11 cellular contexts compared by ENCODE assay signal in genomic region chr22:39220450-39220849, GRCh38.
"Had no signal": no experiment of that assay in that cellular context is flagged by ENCODE, and none has a peak within 500 bp of the region (broad histone marks: within the 10 kb centered on the region; RNA-seq: fewer than 3 reads in every experiment).

No MANE protein-coding gene starts in this region.

- H3K36me3 ChIP-seq: WERI-Rb-1 had no signal

- FAIRE-seq: frontal cortex had no signal

- ATAC-seq: naive thymus-derived CD8-positive, alpha-beta T cell had no signal

- H3K9ac ChIP-seq: parathyroid adenoma had no signal

- H3K4me1 ChIP-seq: parathyroid adenoma had no signal

- DNase-seq: activated CD4-positive, alpha-beta T cell treated with anti-CD3 and anti-CD28 coated beads for 1 hour; activated CD4-positive, alpha-beta T cell treated with anti-CD3 and anti-CD28 coated beads, Interleukin-2, amount 50 U/mL, for 48 hours; amygdala; effector memory CD8-positive, alpha-beta T cell; erythroblast; mesenchymal stem cell; naive thymus-derived CD8-positive, alpha-beta T cell; stimulated activated naive B cell treated with anti-CD40 and anti-IgM and Interleukin-4, amounts not matched to agents 10 μg/mL and 1 μg/mL and 100 μg/mL, for 72 hours; WERI-Rb-1 had no signal

- H3K27ac ChIP-seq: parathyroid adenoma, WERI-Rb-1 had no signal
